In the genomic region with DNA sequence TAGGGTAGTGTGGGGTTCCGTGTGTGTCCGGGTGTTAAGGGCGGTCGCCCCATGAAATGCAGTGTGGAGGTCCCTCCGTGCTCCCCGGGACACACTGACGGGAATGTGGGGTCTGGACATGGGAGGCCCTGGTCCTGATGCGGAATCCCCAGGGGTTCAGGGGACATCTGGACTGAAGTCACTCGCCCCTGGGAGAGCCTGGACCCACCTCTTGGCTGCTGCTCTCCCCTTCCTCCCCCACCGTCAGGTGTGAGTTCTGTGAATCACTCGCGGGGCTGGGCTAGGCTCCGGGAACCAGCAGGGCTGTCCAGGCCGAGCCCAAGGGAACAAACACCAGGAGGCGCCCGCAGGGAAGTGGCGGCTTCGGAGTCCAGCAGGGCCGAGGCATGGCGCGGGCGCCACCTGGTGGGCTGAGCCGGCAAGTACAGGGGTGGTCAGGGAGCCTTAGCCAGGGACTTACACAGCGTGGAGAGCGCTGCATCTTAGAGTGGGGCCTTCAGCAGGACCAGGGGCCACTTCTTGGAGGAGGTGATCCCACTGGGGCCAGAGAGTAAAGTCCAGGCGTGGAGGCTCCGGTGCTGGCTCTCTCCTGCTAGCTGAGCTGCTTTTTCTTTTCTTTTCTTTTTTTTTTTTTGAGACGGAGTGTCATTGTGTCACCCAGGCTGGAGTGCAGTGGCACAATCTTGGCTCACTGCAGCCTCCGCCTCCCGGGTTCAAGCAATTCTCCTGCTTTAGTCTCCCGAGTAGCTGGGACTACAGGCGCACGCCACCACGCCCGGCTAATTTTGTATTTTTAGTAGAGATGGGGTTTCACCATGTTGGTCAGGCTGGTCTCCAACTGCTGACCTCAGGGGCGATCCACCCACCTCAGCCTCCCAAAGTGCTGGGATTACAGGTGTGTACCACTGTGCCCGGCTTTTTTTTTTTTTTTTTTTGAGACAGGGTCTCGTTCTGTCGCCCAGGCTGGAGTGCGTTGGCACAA, we compare ENCODE assay signal across 8 cellular contexts. TPM values are rescaled to one million over a fixed set of nuclear protein-coding genes. Genes with fewer than 3 reads are reported as not detected.
A peak's percentile ranks its signal among the peaks of the same experiment; 100 is the strongest.
DNase-seq lines count a peak whose midpoint lies in the region; ATAC-seq, FAIRE-seq and TF ChIP-seq lines count a peak whose summit lies in the region.

No MANE protein-coding gene starts in this region.

- peak; percentile 99 for TF ChIP-seq CTCF in progenitor cell of endocrine pancreas (IDR thresholded peaks at IDR 0.05; ENCODE audit: unreplicated experiment)

- no peaks in the 10 kb centered on the region for H3K9me3 Mint-ChIP-seq in activated naive CD8-positive, alpha-beta T cell (ENCODE audit: low read depth)
- H3K9me3 Mint-ChIP-seq in progenitor cell of endocrine pancreas (ENCODE audit: low read depth) = no peaks in the 10 kb centered on the region

- ATAC-seq in HG02571 (IDR thresholded peaks at IDR 0.05; ENCODE audit: unreplicated experiment) = peak; percentile 57
- ATAC-seq in Right ventricle myocardium superior (ENCODE audit: poor library complexity) = peak; percentile 90

- intact Hi-C loops in Right ventricle myocardium superior (cut with DNase I) = loop anchor here (5.0 kb wide), 2 partner anchors 74 to 211 kb away; partner anchors contain the start of gene UBA2

- H3K4me1 Mint-ChIP-seq in activated naive CD8-positive, alpha-beta T cell (ENCODE audit: low read depth) = peaks cover 4% of the 10 kb centered on the region
- H3K4me1 Mint-ChIP-seq in progenitor cell of endocrine pancreas (ENCODE audit: low read depth) = no peaks in the 10 kb centered on the region

- peak; percentile 72 for DNase-seq in GDM1 (lab: John Stamatoyannopoulos, UW)
- peak; percentile 74 for DNase-seq in NCI-H1105 treated with DMSO at 0.1 percent for 48 hours (lab: John Stamatoyannopoulos, UW)
- peak; percentile 79 for DNase-seq in SKM-1 treated with dmso at 0.1 percent for 144 hours (lab: John Stamatoyannopoulos, UW; ENCODE audit: unreplicated experiment)
- DNase-seq in Right ventricle myocardium superior = peak; percentile 96
- peak; percentile 96 for DNase-seq in progenitor cell of endocrine pancreas (ENCODE audit: low spot score, unreplicated experiment)
- DNase-seq in urothelium cell line (ENCODE audit: low spot score) = peak; percentile 94

- peak overlapping the region; percentile 17 for H3K4me3 Mint-ChIP-seq in activated naive CD8-positive, alpha-beta T cell
- no peak overlapping the region for H3K4me3 Mint-ChIP-seq in progenitor cell of endocrine pancreas (ENCODE audit: low read depth)

- peak; percentile 37 for FAIRE-seq in urothelium cell line (lab: Jason Lieb, UNC)

- no peaks in the 10 kb centered on the region for H3K36me3 Mint-ChIP-seq in activated naive CD8-positive, alpha-beta T cell
- peaks cover 10% of the 10 kb centered on the region for H3K36me3 Mint-ChIP-seq in progenitor cell of endocrine pancreas (ENCODE audit: insufficient read depth)

- H3K27me3 Mint-ChIP-seq in activated naive CD8-positive, alpha-beta T cell = peaks cover 4% of the 10 kb centered on the region
- H3K27me3 Mint-ChIP-seq in progenitor cell of endocrine pancreas = no peaks in the 10 kb centered on the region

- no peak overlapping the region for H3K27ac Mint-ChIP-seq in activated naive CD8-positive, alpha-beta T cell
- no peak overlapping the region for H3K27ac Mint-ChIP-seq in progenitor cell of endocrine pancreas

RNA-seq across cellular contexts. Expression of gene WTIP, which starts 20.1 kb away (rescaled TPM):
- total RNA-seq in Right ventricle myocardium superior (20.4 TPM), progenitor cell of endocrine pancreas (23.1 and 24.4 TPM in 2 replicates)

Comparison
In these comparisons a context has a peak if more than half of its experiments do, and no peak if none do; other contexts are left out.
1. Peak in every context shown above with its lines: DNase-seq and ATAC-seq.